Comparison of ENCODE assay signal across 22 cellular contexts in the genomic region with DNA sequence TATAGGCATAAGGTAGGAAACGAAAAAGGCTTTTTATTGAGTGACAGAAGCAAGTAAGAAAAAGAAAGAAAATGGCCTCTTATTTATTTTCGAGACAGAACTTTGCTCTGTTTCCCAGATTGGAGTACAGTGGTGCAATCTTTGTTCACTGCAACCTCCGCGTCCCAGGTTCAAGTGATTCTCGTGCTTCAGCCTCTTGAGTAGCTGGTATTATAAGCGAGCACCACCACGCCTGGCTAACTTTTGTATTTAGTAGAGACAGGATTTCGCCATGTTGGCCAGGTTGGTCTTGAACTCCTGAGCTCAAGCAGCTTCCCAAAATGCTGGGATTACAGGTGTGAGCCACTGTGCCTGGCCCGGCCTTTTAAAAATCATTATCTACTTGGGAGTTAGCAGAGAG.
"Had no signal": no experiment of that assay in that cellular context is flagged by ENCODE, and none has a peak within 500 bp of the region (broad histone marks: within the 10 kb centered on the region; RNA-seq: fewer than 3 reads in every experiment).

No MANE protein-coding gene starts in this region.

- H3K4me3 Mint-ChIP-seq: dendritic cell treated with granulocyte-macrophage colony-stimulating factor and Interleukin-4, amounts not matched to agents 40 ng/mL and 50 ng/mL, for 4 days; effector memory CD8-positive, alpha-beta T cell; naive thymus-derived CD8-positive, alpha-beta T cell; stimulated activated effector memory CD8-positive, alpha-beta T cell treated with anti-CD3 and anti-CD28 coated beads, Interleukin-12 subunit alpha, Interleukin-12 subunit beta, amount 100 ng/mL, for 72 hours; stimulated activated naive CD8-positive, alpha-beta T cell treated with anti-CD3 and anti-CD28 coated beads, Interleukin-15, Interleukin-2, amounts not matched to agents 100 ng/mL and 50 ng/mL, for 24 hours had no signal

- H3K4me1 ChIP-seq: esophagus muscularis mucosa, gastrocnemius medialis, heart right ventricle, pancreas, psoas muscle, right lobe of liver had no signal

- DNase-seq: effector memory CD8-positive, alpha-beta T cell; gastrocnemius medialis; heart right ventricle; hypothalamus; kidney glomerular epithelial cell; mammary epithelial cell; mucosa of descending colon; naive thymus-derived CD8-positive, alpha-beta T cell; occipital lobe; pancreas; psoas muscle; retina; right lobe of liver; stimulated activated CD4-positive, alpha-beta T cell treated with anti-CD3 and anti-CD28 coated beads, Interleukin-4, amount 100 ng/mL, for 1 hour; stimulated activated CD8-positive, alpha-beta memory T cell treated with anti-CD3 and anti-CD28 coated beads, Interleukin-4, amount 100 ng/mL, for 48 hours; trophoblast cell had no signal

- H3K27me3 Mint-ChIP-seq: dendritic cell treated with granulocyte-macrophage colony-stimulating factor and Interleukin-4, amounts not matched to agents 40 ng/mL and 50 ng/mL, for 4 days; effector memory CD8-positive, alpha-beta T cell; naive thymus-derived CD8-positive, alpha-beta T cell; stimulated activated naive CD8-positive, alpha-beta T cell treated with anti-CD3 and anti-CD28 coated beads, Interleukin-15, Interleukin-2, amounts not matched to agents 100 ng/mL and 50 ng/mL, for 24 hours had no signal

- H3K9me3 Mint-ChIP-seq: dendritic cell treated with granulocyte-macrophage colony-stimulating factor and Interleukin-4, amounts not matched to agents 40 ng/mL and 50 ng/mL, for 4 days; effector memory CD8-positive, alpha-beta T cell; naive thymus-derived CD8-positive, alpha-beta T cell; stimulated activated effector memory CD8-positive, alpha-beta T cell treated with anti-CD3 and anti-CD28 coated beads, Interleukin-12 subunit alpha, Interleukin-12 subunit beta, amount 100 ng/mL, for 72 hours; stimulated activated naive CD8-positive, alpha-beta T cell treated with anti-CD3 and anti-CD28 coated beads, Interleukin-15, Interleukin-2, amounts not matched to agents 100 ng/mL and 50 ng/mL, for 24 hours had no signal

- H3K27me3 ChIP-seq: esophagus muscularis mucosa, gastrocnemius medialis, heart right ventricle, right lobe of liver had no signal

- H3K9me3 ChIP-seq: esophagus muscularis mucosa, gastrocnemius medialis, heart right ventricle, mucosa of descending colon, pancreas, psoas muscle, right lobe of liver, thoracic aorta had no signal

- ATAC-seq: effector memory CD8-positive, alpha-beta T cell; gastrocnemius medialis; heart right ventricle; mucosa of descending colon; naive thymus-derived CD8-positive, alpha-beta T cell; pancreas; psoas muscle; right lobe of liver; stimulated activated effector memory CD8-positive, alpha-beta T cell treated with anti-CD3 and anti-CD28 coated beads, Interleukin-12 subunit alpha, Interleukin-12 subunit beta, amount 100 ng/mL, for 72 hours had no signal

- H3K27ac ChIP-seq: epithelial cell of prostate, esophagus muscularis mucosa, gastrocnemius medialis, heart right ventricle, pancreas, psoas muscle, right lobe of liver, thoracic aorta had no signal

- H3K27ac Mint-ChIP-seq: dendritic cell treated with granulocyte-macrophage colony-stimulating factor and Interleukin-4, amounts not matched to agents 40 ng/mL and 50 ng/mL, for 4 days; stimulated activated effector memory CD8-positive, alpha-beta T cell treated with anti-CD3 and anti-CD28 coated beads, Interleukin-12 subunit alpha, Interleukin-12 subunit beta, amount 100 ng/mL, for 72 hours; stimulated activated naive CD8-positive, alpha-beta T cell treated with anti-CD3 and anti-CD28 coated beads, Interleukin-15, Interleukin-2, amounts not matched to agents 100 ng/mL and 50 ng/mL, for 24 hours had no signal

- H3K4me1 Mint-ChIP-seq: stimulated activated effector memory CD8-positive, alpha-beta T cell treated with anti-CD3 and anti-CD28 coated beads, Interleukin-12 subunit alpha, Interleukin-12 subunit beta, amount 100 ng/mL, for 72 hours had no signal

- H3K4me3 ChIP-seq: esophagus muscularis mucosa, gastrocnemius medialis, heart right ventricle, mucosa of descending colon, pancreas, psoas muscle, right lobe of liver, thoracic aorta had no signal
